In the genomic region with DNA sequence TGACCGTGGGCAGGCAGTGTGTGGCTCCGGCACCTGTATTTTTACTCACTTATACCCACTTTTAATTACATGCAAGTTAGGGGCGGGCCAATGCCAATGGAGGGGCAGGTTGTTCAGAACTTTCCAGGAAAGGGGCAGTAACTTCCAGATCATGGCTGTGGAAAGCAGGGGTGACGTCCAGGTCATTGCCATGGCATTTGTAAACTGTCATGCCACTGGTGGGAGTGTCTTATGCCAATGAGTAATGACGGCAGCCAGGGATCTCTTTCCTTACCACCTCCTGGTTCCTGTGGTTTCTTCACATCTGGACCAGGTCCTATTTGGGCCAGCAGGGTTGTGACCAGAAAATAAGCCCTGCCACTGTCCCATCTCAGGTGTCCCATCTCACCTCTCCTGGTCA, we compare ENCODE assay signal across 20 cellular contexts.
"Had no signal": no experiment of that assay in that cellular context is flagged by ENCODE, and none has a peak within 500 bp of the region (broad histone marks: within the 10 kb centered on the region; RNA-seq: fewer than 3 reads in every experiment).

No MANE protein-coding gene starts in this region.

- DNase-seq: activated CD4-positive, alpha-beta T cell treated with anti-CD3 and anti-CD28 coated beads, Interleukin-2, amount 50 U/mL, for 4 hours; activated CD8-positive, alpha-beta memory T cell treated with anti-CD3 and anti-CD28 coated beads for 24 hours; activated CD8-positive, alpha-beta memory T cell treated with anti-CD3 and anti-CD28 coated beads, Interleukin-2, amount 50 U/mL, for 4 hours; activated T-cell treated with anti-CD3 and anti-CD28 coated beads, Interleukin-2, amount 50 U/mL, for 24 hours; cerebellar nuclear complex; kidney; left lung; naive thymus-derived CD4-positive, alpha-beta T cell; stimulated activated CD4-positive, alpha-beta T cell treated with anti-CD3 and anti-CD28 coated beads, Interleukin-4, amount 100 ng/mL, for 24 hours; T1000; trophoblast cell; uterus had no signal

- H3K4me1 ChIP-seq: ascending aorta, breast epithelium, left lung, neural progenitor cell, prostate gland, right atrium auricular region had no signal

- H3K9me3 ChIP-seq: ascending aorta, breast epithelium, left lung, prostate gland, right atrium auricular region, uterus had no signal

- H2AFZ ChIP-seq: neural progenitor cell had no signal

- H3K36me3 ChIP-seq: ascending aorta, breast epithelium, left lung, neural progenitor cell, prostate gland, right atrium auricular region, uterus had no signal

- H3K4me3 ChIP-seq: ascending aorta, breast epithelium, coronary artery, left lung, lung, neural progenitor cell, prostate gland, right atrium auricular region, uterus had no signal

- H3K9ac ChIP-seq: neural progenitor cell had no signal

- H3K27me3 ChIP-seq: ascending aorta, breast epithelium, left lung, neural progenitor cell, right atrium auricular region, uterus had no signal

- FAIRE-seq: kidney had no signal

- H3K27ac ChIP-seq: ascending aorta, breast epithelium, coronary artery, epithelial cell of prostate, left lung, neural progenitor cell, prostate gland, right atrium auricular region, uterus had no signal

- H3K4me2 ChIP-seq: neural progenitor cell had no signal
